8 cellular contexts compared by ENCODE assay signal in the genomic region with DNA sequence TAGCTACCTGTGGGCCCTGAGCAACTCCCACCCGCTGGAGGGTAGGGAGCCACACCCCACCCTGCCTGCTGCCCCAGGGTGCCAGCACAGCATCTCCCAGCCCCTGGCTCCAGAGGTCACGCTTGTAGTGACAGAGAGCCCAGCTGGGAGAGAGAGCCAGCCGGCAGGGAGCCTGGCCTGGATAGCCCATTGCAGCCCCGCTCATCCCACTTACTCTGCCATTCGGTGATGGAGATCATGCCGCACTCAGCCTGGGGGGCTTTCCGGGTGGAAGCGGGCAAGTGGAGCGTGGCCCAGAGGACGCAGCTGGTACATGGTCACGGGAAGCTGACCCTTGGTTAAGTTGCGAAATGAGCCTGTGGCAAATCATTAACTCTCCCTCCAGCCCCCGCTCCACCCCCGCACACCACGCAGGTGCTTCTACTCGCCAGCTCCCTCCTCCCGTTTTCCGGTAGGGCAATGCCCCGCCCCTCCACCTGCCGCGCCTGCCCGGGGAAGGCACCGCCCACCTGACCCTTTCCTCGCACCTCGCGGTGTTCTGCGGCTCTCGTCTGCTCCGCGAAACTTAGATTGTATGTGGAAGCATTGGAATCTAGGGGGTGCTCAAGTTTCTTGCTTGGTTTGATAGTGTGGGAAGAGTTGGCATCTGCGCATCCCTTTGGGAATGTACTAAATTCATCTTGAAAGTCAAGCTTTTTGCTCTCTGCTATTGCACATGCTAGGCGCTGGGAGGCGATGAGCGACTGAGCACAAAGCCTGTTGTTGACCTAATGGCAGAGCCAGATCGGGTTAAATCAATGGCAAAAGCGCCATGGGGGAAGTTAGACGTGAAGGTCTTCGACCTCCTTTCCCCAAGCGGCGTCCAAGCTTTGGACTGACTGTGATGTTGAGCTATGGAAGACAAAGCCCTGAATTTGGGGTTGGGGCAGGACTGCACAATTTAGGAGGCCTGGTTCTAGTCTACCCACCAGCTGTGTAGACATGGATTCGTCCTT. TPM values are rescaled to one million over a fixed set of nuclear protein-coding genes. Genes with fewer than 3 reads are reported as not detected.
DNase-seq lines count a peak whose midpoint lies in the region; ATAC-seq and TF ChIP-seq lines count a peak whose summit lies in the region.

A gene with protein sequence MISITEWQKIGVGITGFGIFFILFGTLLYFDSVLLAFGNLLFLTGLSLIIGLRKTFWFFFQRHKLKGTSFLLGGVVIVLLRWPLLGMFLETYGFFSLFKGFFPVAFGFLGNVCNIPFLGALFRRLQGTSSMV (minus strand): TSS at position 321 of the 995 bp plus-strand sequence. CDS start 82 bp downstream, at position 239.

- TF ChIP-seq CTCF in BE2C (IDR thresholded peaks at IDR 0.05; ENCODE audit: low read depth, low read length) (peak; percentile 85), MM.1S (IDR thresholded peaks at IDR 0.05; ENCODE audit: low read length) (peak; percentile 67), WI38 (IDR thresholded peaks at IDR 0.05; ENCODE audit: low read depth, low read length) (peak; percentile 84)

- H3K4me2 ChIP-seq in MM.1S (ENCODE audit: low read depth, low read length): peak within 1 kb of the TSS; percentile 78

- H3K36me3 ChIP-seq in BE2C (no peaks in the 10 kb centered on the region), MM.1S (replicated peaks; ENCODE audit: insufficient read depth, low read length) (no peaks in the 10 kb centered on the region)

- peak; percentile 83 for ATAC-seq in GM21381 (IDR thresholded peaks at IDR 0.05; ENCODE audit: unreplicated experiment)

- H3K9me2 ChIP-seq in MM.1S (replicated peaks; ENCODE audit: insufficient read depth, low read length): no peaks in the 10 kb centered on the region

- H3K9me3 ChIP-seq in BE2C: no peaks in the 10 kb centered on the region
- H3K9me3 ChIP-seq in MM.1S (replicated peaks; ENCODE audit: insufficient read depth, low read length): no peaks in the 10 kb centered on the region

- H3F3A ChIP-seq in MM.1S (ENCODE audit: insufficient read depth, low read length): no peaks in the 10 kb centered on the region

- H2AFZ ChIP-seq in MM.1S (ENCODE audit: low read length): peak within 1 kb of the TSS; percentile 79

- no peaks in the 10 kb centered on the region for H3K27me3 ChIP-seq in BE2C
- no peaks in the 10 kb centered on the region for H3K27me3 ChIP-seq in MM.1S (replicated peaks; ENCODE audit: insufficient read depth, low read length)

- H3K9ac ChIP-seq in MM.1S (ENCODE audit: low read length): no peak within 1 kb of the TSS

- peak within 1 kb of the TSS; percentile 44 for H3K4me3 ChIP-seq in BE2C (ENCODE audit: low read depth, low read length)
- peak within 1 kb of the TSS; percentile 38 for H3K4me3 ChIP-seq in MM.1S (ENCODE audit: low read length)
- H3K4me3 ChIP-seq in WI38 (ENCODE audit: low read depth, low read length): peak within 1 kb of the TSS; percentile 1; the same call in 1 of the 2 replicates

- H3K79me2 ChIP-seq in MM.1S (ENCODE audit: low read length): no peaks in the 10 kb centered on the region

- H3K27ac ChIP-seq in MM.1S (ENCODE audit: low read length): no peak within 1 kb of the TSS

- H4K20me1 ChIP-seq in MM.1S (ENCODE audit: insufficient read depth, low read length): no peaks in the 10 kb centered on the region

- peak; percentile 75 for DNase-seq in BE2C
- peak; percentile 78 for DNase-seq in MM.1S
- DNase-seq in dedifferentiated amniotic fluid mesenchymal stem cell (ENCODE audit: extremely low spot score): peak; percentile 81
- peak; percentile 79 for DNase-seq in kidney glomerular epithelial cell (lab: John Stamatoyannopoulos, UW)
- peak; percentile 18 to 47 for DNase-seq in stimulated activated CD4-positive, alpha-beta T cell treated with anti-CD3 and anti-CD28 coated beads, Interleukin-15, amount 100 ng/mL, for 48 hours (ENCODE audit: low read depth in 2 of 2)
- DNase-seq in NCI-H2081 treated with DMSO at 0.1 percent for 48 hours (lab: John Stamatoyannopoulos, UW): no peak

- H3K4me1 ChIP-seq in BE2C (no peaks in the 10 kb centered on the region), MM.1S (ENCODE audit: low read length) (0 out of 2 replicates have a peak, but pooled peaks cover 8% of the 10 kb centered on the region)

RNA-seq across cellular contexts. Expression of the gene that starts here (rescaled TPM):
- polyA plus RNA-seq in BE2C (2012; ENCODE audit: insufficient read depth, insufficient read length, low read depth): not detected
